In the genomic region with DNA sequence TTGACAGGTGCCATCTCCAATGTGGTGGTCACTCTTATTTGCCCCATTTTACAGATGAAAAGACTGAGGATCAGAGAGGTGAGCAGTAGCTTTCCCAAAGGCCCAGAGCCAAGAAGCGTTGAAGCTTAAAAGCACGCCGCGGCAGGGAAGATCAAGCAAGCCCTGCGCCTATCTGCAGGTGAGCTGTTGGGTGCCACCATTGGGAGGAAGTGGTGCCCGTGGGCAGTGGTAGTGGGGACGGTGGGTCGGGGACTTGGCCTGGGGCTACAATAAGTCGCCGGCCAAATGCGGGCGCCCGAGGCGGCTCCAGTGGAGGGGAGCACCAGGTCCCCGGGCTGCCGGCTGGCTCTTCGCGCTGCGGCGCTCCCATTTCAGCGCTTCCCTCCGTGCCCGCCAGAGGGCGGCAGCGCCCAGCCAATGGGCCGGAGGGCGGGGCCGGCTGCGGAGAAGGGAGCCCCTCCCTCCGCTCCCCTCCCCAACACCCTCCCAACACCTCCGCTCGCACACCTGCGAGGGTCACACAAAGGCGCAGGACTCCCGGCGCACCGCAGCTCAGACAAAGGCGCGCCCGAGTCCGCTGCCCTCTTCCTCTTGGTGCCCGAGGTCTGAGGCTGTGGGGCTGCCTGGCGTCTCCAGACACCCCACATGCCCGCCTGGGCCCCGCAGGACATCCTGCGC, we compare ENCODE assay signal across 2 cellular contexts.
TF ChIP-seq lines count a peak whose summit lies in the region.

No MANE protein-coding gene starts in this region.

TF ChIP-seq in HEK293, 187 proteins besides CTCF, POLR2A, EP300 and RAD21 (continued from another document):
- TF ChIP-seq, protein P1, sequence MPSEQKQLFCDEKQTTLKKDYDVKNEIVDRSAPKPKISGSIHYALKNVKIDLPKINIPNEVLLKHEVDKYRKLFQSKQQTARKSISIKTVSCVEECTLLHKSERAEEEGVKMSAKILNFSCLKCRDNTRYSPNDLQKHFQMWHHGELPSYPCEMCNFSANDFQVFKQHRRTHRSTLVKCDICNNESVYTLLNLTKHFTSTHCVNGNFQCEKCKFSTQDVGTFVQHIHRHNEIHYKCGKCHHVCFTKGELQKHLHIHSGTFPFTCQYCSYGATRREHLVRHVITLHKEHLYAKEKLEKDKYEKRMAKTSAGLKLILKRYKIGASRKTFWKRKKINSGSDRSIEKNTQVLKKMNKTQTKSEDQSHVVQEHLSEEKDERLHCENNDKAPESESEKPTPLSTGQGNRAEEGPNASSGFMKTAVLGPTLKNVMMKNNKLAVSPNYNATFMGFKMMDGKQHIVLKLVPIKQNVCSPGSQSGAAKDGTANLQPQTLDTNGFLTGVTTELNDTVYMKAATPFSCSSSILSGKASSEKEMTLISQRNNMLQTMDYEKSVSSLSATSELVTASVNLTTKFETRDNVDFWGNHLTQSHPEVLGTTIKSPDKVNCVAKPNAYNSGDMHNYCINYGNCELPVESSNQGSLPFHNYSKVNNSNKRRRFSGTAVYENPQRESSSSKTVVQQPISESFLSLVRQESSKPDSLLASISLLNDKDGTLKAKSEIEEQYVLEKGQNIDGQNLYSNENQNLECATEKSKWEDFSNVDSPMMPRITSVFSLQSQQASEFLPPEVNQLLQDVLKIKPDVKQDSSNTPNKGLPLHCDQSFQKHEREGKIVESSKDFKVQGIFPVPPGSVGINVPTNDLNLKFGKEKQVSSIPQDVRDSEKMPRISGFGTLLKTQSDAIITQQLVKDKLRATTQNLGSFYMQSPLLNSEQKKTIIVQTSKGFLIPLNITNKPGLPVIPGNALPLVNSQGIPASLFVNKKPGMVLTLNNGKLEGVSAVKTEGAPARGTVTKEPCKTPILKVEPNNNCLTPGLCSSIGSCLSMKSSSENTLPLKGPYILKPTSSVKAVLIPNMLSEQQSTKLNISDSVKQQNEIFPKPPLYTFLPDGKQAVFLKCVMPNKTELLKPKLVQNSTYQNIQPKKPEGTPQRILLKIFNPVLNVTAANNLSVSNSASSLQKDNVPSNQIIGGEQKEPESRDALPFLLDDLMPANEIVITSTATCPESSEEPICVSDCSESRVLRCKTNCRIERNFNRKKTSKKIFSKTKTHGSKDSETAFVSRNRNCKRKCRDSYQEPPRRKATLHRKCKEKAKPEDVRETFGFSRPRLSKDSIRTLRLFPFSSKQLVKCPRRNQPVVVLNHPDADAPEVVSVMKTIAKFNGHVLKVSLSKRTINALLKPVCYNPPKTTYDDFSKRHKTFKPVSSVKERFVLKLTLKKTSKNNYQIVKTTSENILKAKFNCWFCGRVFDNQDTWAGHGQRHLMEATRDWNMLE (tag by site-specific recombination; conservative IDR thresholded peaks at IDR 0.05; ENCODE audit: low read depth) = no peak
- TF ChIP-seq ZNF324 (tag by site-specific recombination; IDR thresholded peaks at IDR 0.05) (peak; percentile 55; the same call in 1 of the 2 replicates), ZNF843 (tag by site-specific recombination; IDR thresholded peaks at IDR 0.05) (no peak; the same call in 1 of the 2 replicates), GLIS1 (tag by site-specific recombination; IDR thresholded peaks at IDR 0.05) (0 out of 2 replicates have a peak, but pooled peaks have one; percentile 29), ZBTB17 (tag by site-specific recombination; IDR thresholded peaks at IDR 0.05) (0 out of 2 replicates have a peak, but pooled peaks have one; percentile 23), WT1 (tag by site-specific recombination; IDR thresholded peaks at IDR 0.05) (peak; percentile 44; the same call in 1 of the 2 replicates), ZNF146 (tag by site-specific recombination; IDR thresholded peaks at IDR 0.05) (no peak), ZNF341 (tag by site-specific recombination; IDR thresholded peaks at IDR 0.05; ENCODE audit: low read depth) (peak; percentile 65), ZNF157 (tag by site-specific recombination; IDR thresholded peaks at IDR 0.05) (no peak), ZFP37 (tag by site-specific recombination; IDR thresholded peaks at IDR 0.05) (0 out of 2 replicates have a peak, but pooled peaks have one; percentile 19), SETDB1 (IDR thresholded peaks at IDR 0.05; ENCODE audit: insufficient read length, low read length) (no peak), SP7 (tag by site-specific recombination; IDR thresholded peaks at IDR 0.05) (peak; percentile 53; the same call in 1 of the 2 replicates), GLIS2 (tag by site-specific recombination; IDR thresholded peaks at IDR 0.05) (peak; percentile 83), ZNF623 (tag by site-specific recombination; IDR thresholded peaks at IDR 0.05) (no peak), KLF1 (tag by site-specific recombination; IDR thresholded peaks at IDR 0.05) (peak; percentile 95), ZNF76 (tag by site-specific recombination; IDR thresholded peaks at IDR 0.05; ENCODE audit: borderline replicate concordance, low read depth) (peak; percentile 58; the same call in 1 of the 2 replicates), ZNF433 (tag by site-specific recombination; IDR thresholded peaks at IDR 0.05; ENCODE audit: low read depth) (no peak), SALL2 (tag by site-specific recombination; IDR thresholded peaks at IDR 0.05; ENCODE audit: borderline replicate concordance) (no peak), ZNF660 (tag by site-specific recombination; IDR thresholded peaks at IDR 0.05) (peak; percentile 75), ZNF561 (tag by site-specific recombination; IDR thresholded peaks at IDR 0.05; ENCODE audit: borderline replicate concordance) (no peak; the same call in 1 of the 2 replicates)
- TF ChIP-seq, protein P2, sequence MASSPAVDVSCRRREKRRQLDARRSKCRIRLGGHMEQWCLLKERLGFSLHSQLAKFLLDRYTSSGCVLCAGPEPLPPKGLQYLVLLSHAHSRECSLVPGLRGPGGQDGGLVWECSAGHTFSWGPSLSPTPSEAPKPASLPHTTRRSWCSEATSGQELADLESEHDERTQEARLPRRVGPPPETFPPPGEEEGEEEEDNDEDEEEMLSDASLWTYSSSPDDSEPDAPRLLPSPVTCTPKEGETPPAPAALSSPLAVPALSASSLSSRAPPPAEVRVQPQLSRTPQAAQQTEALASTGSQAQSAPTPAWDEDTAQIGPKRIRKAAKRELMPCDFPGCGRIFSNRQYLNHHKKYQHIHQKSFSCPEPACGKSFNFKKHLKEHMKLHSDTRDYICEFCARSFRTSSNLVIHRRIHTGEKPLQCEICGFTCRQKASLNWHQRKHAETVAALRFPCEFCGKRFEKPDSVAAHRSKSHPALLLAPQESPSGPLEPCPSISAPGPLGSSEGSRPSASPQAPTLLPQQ (tag by site-specific recombination; IDR thresholded peaks at IDR 0.05) = peak; percentile 79
- TF ChIP-seq, protein P3, sequence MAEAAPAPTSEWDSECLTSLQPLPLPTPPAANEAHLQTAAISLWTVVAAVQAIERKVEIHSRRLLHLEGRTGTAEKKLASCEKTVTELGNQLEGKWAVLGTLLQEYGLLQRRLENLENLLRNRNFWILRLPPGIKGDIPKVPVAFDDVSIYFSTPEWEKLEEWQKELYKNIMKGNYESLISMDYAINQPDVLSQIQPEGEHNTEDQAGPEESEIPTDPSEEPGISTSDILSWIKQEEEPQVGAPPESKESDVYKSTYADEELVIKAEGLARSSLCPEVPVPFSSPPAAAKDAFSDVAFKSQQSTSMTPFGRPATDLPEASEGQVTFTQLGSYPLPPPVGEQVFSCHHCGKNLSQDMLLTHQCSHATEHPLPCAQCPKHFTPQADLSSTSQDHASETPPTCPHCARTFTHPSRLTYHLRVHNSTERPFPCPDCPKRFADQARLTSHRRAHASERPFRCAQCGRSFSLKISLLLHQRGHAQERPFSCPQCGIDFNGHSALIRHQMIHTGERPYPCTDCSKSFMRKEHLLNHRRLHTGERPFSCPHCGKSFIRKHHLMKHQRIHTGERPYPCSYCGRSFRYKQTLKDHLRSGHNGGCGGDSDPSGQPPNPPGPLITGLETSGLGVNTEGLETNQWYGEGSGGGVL (tag by site-specific recombination; IDR thresholded peaks at IDR 0.05) = peak; percentile 66

TF ChIP-seq in WTC11, 78 proteins besides CTCF, POLR2A, EP300 and RAD21 (continued from another document and continues in another):
- TF ChIP-seq, protein P4, sequence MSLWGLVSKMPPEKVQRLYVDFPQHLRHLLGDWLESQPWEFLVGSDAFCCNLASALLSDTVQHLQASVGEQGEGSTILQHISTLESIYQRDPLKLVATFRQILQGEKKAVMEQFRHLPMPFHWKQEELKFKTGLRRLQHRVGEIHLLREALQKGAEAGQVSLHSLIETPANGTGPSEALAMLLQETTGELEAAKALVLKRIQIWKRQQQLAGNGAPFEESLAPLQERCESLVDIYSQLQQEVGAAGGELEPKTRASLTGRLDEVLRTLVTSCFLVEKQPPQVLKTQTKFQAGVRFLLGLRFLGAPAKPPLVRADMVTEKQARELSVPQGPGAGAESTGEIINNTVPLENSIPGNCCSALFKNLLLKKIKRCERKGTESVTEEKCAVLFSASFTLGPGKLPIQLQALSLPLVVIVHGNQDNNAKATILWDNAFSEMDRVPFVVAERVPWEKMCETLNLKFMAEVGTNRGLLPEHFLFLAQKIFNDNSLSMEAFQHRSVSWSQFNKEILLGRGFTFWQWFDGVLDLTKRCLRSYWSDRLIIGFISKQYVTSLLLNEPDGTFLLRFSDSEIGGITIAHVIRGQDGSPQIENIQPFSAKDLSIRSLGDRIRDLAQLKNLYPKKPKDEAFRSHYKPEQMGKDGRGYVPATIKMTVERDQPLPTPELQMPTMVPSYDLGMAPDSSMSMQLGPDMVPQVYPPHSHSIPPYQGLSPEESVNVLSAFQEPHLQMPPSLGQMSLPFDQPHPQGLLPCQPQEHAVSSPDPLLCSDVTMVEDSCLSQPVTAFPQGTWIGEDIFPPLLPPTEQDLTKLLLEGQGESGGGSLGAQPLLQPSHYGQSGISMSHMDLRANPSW (CRISPR knock-in tag; conservative IDR thresholded peaks at IDR 0.05; ENCODE audit: low read depth) = 0 out of 2 replicates have a peak, but pooled peaks have one; percentile 56
- TF ChIP-seq NFATC4 (CRISPR knock-in tag; IDR thresholded peaks at IDR 0.05) = no peak
- TF ChIP-seq KAT7 (CRISPR knock-in tag; IDR thresholded peaks at IDR 0.05; ENCODE audit: borderline replicate concordance) = no peak
- peak; percentile 72; the same call in 1 of the 2 replicates for TF ChIP-seq ZBTB21 (CRISPR knock-in tag; IDR thresholded peaks at IDR 0.05; ENCODE audit: borderline replicate concordance)
- TF ChIP-seq, protein P5, sequence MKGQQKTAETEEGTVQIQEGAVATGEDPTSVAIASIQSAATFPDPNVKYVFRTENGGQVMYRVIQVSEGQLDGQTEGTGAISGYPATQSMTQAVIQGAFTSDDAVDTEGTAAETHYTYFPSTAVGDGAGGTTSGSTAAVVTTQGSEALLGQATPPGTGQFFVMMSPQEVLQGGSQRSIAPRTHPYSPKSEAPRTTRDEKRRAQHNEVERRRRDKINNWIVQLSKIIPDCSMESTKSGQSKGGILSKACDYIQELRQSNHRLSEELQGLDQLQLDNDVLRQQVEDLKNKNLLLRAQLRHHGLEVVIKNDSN (CRISPR knock-in tag; IDR thresholded peaks at IDR 0.05) = no peak
- TF ChIP-seq JUN (CRISPR knock-in tag; IDR thresholded peaks at IDR 0.05) = no peak
- no peak for TF ChIP-seq NFE2L1 (CRISPR knock-in tag; IDR thresholded peaks at IDR 0.05)
- TF ChIP-seq, protein P6, sequence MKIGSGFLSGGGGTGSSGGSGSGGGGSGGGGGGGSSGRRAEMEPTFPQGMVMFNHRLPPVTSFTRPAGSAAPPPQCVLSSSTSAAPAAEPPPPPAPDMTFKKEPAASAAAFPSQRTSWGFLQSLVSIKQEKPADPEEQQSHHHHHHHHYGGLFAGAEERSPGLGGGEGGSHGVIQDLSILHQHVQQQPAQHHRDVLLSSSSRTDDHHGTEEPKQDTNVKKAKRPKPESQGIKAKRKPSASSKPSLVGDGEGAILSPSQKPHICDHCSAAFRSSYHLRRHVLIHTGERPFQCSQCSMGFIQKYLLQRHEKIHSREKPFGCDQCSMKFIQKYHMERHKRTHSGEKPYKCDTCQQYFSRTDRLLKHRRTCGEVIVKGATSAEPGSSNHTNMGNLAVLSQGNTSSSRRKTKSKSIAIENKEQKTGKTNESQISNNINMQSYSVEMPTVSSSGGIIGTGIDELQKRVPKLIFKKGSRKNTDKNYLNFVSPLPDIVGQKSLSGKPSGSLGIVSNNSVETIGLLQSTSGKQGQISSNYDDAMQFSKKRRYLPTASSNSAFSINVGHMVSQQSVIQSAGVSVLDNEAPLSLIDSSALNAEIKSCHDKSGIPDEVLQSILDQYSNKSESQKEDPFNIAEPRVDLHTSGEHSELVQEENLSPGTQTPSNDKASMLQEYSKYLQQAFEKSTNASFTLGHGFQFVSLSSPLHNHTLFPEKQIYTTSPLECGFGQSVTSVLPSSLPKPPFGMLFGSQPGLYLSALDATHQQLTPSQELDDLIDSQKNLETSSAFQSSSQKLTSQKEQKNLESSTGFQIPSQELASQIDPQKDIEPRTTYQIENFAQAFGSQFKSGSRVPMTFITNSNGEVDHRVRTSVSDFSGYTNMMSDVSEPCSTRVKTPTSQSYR (CRISPR knock-in tag; IDR thresholded peaks at IDR 0.05) = no peak
- TF ChIP-seq TEAD4 (CRISPR knock-in tag; IDR thresholded peaks at IDR 0.05) = no peak
- no peak for TF ChIP-seq EMX1 (CRISPR knock-in tag; IDR thresholded peaks at IDR 0.05)
- TF ChIP-seq ZNF416 (CRISPR knock-in tag; IDR thresholded peaks at IDR 0.05) = no peak
- TF ChIP-seq SMAD3 (CRISPR knock-in tag; IDR thresholded peaks at IDR 0.05; ENCODE audit: borderline replicate concordance) = no peak
- TF ChIP-seq IRF2 (CRISPR knock-in tag; IDR thresholded peaks at IDR 0.05; ENCODE audit: borderline replicate concordance, low read depth) = no peak
- TF ChIP-seq, protein P7, sequence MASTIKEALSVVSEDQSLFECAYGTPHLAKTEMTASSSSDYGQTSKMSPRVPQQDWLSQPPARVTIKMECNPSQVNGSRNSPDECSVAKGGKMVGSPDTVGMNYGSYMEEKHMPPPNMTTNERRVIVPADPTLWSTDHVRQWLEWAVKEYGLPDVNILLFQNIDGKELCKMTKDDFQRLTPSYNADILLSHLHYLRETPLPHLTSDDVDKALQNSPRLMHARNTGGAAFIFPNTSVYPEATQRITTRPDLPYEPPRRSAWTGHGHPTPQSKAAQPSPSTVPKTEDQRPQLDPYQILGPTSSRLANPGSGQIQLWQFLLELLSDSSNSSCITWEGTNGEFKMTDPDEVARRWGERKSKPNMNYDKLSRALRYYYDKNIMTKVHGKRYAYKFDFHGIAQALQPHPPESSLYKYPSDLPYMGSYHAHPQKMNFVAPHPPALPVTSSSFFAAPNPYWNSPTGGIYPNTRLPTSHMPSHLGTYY (CRISPR knock-in tag; IDR thresholded peaks at IDR 0.05) = no peak
- peak; percentile 94 for TF ChIP-seq SP1 (CRISPR knock-in tag; conservative IDR thresholded peaks at IDR 0.05)
- TF ChIP-seq ZNF138 (CRISPR knock-in tag; conservative IDR thresholded peaks at IDR 0.05) = no peak; the same call in 1 of the 2 replicates
- no peak for TF ChIP-seq TEAD1 (CRISPR knock-in tag; IDR thresholded peaks at IDR 0.05)
- no peak for TF ChIP-seq RELA (CRISPR knock-in tag; IDR thresholded peaks at IDR 0.05; ENCODE audit: borderline replicate concordance)
- no peak for TF ChIP-seq PRRX2 (CRISPR knock-in tag; IDR thresholded peaks at IDR 0.05)
- TF ChIP-seq MYBL2 (CRISPR knock-in tag; IDR thresholded peaks at IDR 0.05) = no peak
